2 cellular contexts compared by ENCODE assay signal in the genomic region with DNA sequence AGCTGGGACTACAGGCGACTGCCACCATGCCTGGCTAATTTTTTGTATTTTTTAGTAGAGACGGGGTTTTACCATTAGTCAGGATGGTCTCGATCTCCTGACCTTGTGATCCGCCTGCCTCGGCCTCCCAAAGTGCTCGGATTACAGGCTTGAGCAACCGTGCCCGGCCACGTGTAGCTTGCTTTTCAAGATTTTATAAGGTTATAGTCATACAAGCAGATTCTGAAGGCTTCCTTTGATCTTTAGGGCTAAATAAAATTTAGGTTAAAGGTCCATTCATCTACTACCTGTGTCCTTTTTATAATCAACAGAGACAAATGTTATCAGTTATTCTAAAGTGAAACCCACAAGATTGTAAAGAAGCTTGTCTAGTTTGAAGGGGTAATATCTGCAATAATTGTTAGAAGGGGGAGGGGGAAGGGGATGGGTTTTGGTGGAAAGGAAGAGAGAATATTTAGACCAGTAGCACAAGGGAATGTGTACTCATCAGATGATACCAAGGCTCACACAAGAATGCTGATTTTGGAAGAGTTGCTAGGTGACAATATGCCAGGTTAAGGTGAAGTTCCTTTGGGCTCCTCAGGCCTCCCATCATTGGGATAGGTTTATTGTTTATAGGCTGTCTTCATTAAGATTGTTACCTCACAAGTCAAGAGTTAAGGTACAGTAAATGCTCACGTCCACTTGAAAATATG.
TF ChIP-seq lines count a peak whose summit lies in the region.

No MANE protein-coding gene starts in this region.

TF ChIP-seq in A549, 52 proteins besides CTCF, POLR2A, EP300 and RAD21 (continued from another document):
- TF ChIP-seq, protein P1, sequence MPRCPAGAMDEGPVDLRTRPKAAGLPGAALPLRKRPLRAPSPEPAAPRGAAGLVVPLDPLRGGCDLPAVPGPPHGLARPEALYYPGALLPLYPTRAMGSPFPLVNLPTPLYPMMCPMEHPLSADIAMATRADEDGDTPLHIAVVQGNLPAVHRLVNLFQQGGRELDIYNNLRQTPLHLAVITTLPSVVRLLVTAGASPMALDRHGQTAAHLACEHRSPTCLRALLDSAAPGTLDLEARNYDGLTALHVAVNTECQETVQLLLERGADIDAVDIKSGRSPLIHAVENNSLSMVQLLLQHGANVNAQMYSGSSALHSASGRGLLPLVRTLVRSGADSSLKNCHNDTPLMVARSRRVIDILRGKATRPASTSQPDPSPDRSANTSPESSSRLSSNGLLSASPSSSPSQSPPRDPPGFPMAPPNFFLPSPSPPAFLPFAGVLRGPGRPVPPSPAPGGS (IDR thresholded peaks at IDR 0.05): no peak
- TF ChIP-seq ZC3H11A (IDR thresholded peaks at IDR 0.05) (no peak), ZNF302 (CRISPR knock-in tag; IDR thresholded peaks at IDR 0.05) (no peak), NR3C1 (IDR thresholded peaks at IDR 0.05) (no peak), FOSL2 (IDR thresholded peaks at IDR 0.05) (no peak), FOSL2 (CRISPR knock-in tag; IDR thresholded peaks at IDR 0.05) (no peak), KDM5A (IDR thresholded peaks at IDR 0.05) (no peak)
- TF ChIP-seq, protein P2, sequence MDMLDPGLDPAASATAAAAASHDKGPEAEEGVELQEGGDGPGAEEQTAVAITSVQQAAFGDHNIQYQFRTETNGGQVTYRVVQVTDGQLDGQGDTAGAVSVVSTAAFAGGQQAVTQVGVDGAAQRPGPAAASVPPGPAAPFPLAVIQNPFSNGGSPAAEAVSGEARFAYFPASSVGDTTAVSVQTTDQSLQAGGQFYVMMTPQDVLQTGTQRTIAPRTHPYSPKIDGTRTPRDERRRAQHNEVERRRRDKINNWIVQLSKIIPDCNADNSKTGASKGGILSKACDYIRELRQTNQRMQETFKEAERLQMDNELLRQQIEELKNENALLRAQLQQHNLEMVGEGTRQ (IDR thresholded peaks at IDR 0.05): no peak
- TF ChIP-seq, protein P3, sequence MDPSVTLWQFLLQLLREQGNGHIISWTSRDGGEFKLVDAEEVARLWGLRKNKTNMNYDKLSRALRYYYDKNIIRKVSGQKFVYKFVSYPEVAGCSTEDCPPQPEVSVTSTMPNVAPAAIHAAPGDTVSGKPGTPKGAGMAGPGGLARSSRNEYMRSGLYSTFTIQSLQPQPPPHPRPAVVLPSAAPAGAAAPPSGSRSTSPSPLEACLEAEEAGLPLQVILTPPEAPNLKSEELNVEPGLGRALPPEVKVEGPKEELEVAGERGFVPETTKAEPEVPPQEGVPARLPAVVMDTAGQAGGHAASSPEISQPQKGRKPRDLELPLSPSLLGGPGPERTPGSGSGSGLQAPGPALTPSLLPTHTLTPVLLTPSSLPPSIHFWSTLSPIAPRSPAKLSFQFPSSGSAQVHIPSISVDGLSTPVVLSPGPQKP (IDR thresholded peaks at IDR 0.05; ENCODE audit: low read depth, low read length): no peak
- TF ChIP-seq, protein P4, sequence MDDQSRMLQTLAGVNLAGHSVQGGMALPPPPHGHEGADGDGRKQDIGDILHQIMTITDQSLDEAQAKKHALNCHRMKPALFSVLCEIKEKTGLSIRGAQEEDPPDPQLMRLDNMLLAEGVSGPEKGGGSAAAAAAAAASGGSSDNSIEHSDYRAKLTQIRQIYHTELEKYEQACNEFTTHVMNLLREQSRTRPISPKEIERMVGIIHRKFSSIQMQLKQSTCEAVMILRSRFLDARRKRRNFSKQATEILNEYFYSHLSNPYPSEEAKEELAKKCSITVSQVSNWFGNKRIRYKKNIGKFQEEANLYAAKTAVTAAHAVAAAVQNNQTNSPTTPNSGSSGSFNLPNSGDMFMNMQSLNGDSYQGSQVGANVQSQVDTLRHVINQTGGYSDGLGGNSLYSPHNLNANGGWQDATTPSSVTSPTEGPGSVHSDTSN (IDR thresholded peaks at IDR 0.05): no peak

TF ChIP-seq in K562, 482 proteins besides CTCF, POLR2A, EP300 and RAD21:
- TF ChIP-seq, protein P5, sequence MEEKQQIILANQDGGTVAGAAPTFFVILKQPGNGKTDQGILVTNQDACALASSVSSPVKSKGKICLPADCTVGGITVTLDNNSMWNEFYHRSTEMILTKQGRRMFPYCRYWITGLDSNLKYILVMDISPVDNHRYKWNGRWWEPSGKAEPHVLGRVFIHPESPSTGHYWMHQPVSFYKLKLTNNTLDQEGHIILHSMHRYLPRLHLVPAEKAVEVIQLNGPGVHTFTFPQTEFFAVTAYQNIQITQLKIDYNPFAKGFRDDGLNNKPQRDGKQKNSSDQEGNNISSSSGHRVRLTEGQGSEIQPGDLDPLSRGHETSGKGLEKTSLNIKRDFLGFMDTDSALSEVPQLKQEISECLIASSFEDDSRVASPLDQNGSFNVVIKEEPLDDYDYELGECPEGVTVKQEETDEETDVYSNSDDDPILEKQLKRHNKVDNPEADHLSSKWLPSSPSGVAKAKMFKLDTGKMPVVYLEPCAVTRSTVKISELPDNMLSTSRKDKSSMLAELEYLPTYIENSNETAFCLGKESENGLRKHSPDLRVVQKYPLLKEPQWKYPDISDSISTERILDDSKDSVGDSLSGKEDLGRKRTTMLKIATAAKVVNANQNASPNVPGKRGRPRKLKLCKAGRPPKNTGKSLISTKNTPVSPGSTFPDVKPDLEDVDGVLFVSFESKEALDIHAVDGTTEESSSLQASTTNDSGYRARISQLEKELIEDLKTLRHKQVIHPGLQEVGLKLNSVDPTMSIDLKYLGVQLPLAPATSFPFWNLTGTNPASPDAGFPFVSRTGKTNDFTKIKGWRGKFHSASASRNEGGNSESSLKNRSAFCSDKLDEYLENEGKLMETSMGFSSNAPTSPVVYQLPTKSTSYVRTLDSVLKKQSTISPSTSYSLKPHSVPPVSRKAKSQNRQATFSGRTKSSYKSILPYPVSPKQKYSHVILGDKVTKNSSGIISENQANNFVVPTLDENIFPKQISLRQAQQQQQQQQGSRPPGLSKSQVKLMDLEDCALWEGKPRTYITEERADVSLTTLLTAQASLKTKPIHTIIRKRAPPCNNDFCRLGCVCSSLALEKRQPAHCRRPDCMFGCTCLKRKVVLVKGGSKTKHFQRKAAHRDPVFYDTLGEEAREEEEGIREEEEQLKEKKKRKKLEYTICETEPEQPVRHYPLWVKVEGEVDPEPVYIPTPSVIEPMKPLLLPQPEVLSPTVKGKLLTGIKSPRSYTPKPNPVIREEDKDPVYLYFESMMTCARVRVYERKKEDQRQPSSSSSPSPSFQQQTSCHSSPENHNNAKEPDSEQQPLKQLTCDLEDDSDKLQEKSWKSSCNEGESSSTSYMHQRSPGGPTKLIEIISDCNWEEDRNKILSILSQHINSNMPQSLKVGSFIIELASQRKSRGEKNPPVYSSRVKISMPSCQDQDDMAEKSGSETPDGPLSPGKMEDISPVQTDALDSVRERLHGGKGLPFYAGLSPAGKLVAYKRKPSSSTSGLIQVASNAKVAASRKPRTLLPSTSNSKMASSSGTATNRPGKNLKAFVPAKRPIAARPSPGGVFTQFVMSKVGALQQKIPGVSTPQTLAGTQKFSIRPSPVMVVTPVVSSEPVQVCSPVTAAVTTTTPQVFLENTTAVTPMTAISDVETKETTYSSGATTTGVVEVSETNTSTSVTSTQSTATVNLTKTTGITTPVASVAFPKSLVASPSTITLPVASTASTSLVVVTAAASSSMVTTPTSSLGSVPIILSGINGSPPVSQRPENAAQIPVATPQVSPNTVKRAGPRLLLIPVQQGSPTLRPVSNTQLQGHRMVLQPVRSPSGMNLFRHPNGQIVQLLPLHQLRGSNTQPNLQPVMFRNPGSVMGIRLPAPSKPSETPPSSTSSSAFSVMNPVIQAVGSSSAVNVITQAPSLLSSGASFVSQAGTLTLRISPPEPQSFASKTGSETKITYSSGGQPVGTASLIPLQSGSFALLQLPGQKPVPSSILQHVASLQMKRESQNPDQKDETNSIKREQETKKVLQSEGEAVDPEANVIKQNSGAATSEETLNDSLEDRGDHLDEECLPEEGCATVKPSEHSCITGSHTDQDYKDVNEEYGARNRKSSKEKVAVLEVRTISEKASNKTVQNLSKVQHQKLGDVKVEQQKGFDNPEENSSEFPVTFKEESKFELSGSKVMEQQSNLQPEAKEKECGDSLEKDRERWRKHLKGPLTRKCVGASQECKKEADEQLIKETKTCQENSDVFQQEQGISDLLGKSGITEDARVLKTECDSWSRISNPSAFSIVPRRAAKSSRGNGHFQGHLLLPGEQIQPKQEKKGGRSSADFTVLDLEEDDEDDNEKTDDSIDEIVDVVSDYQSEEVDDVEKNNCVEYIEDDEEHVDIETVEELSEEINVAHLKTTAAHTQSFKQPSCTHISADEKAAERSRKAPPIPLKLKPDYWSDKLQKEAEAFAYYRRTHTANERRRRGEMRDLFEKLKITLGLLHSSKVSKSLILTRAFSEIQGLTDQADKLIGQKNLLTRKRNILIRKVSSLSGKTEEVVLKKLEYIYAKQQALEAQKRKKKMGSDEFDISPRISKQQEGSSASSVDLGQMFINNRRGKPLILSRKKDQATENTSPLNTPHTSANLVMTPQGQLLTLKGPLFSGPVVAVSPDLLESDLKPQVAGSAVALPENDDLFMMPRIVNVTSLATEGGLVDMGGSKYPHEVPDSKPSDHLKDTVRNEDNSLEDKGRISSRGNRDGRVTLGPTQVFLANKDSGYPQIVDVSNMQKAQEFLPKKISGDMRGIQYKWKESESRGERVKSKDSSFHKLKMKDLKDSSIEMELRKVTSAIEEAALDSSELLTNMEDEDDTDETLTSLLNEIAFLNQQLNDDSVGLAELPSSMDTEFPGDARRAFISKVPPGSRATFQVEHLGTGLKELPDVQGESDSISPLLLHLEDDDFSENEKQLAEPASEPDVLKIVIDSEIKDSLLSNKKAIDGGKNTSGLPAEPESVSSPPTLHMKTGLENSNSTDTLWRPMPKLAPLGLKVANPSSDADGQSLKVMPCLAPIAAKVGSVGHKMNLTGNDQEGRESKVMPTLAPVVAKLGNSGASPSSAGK (IDR thresholded peaks at IDR 0.05): peak; percentile 40; the same call in 1 of the 2 replicates
- TF ChIP-seq ZNF140 (CRISPR knock-in tag; IDR thresholded peaks at IDR 0.05) (no peak), NFXL1 (CRISPR knock-in tag; IDR thresholded peaks at IDR 0.05) (no peak)
